ENCODE assay signal across 19 cellular contexts in genomic region chr6:56356431-56356830, GRCh38.
DNase-seq lines count a peak whose midpoint lies in the region; FAIRE-seq and TF ChIP-seq lines count a peak whose summit lies in the region.
"Had no signal": no experiment of that assay in that cellular context is flagged by ENCODE, and none has a peak within 500 bp of the region (broad histone marks: within the 10 kb centered on the region; RNA-seq: fewer than 3 reads in every experiment).

No MANE protein-coding gene starts in this region.

- H3K4me3 ChIP-seq in breast epithelium (no peak overlapping the region), foreskin fibroblast (ENCODE audit: low read depth in 1 of 2, low read length in 2 of 2) (no peak overlapping the region), hepatocyte (no peak overlapping the region)
- H3K4me3 ChIP-seq: testis had no signal

- H3K4me3 Mint-ChIP-seq in MCF 10A (ENCODE audit: unreplicated experiment) = no peak overlapping the region
- H3K4me3 Mint-ChIP-seq: activated CD4-positive, alpha-beta T cell treated with anti-CD3 and anti-CD28 coated beads for 36 hours; activated naive CD4-positive, alpha-beta T cell treated with anti-CD3 and anti-CD28 coated beads, Interleukin-2, amount 50 U/mL, for 24 hours; CD8-positive, alpha-beta memory T cell; naive B cell had no signal

- H3K36me3 ChIP-seq in breast epithelium = no peaks in the 10 kb centered on the region
- no peaks in the 10 kb centered on the region for H3K36me3 ChIP-seq in hepatocyte (replicated peaks; ENCODE audit: insufficient read depth, low read depth)

- H3K79me2 ChIP-seq in hepatocyte = no peaks in the 10 kb centered on the region

- no peaks in the 10 kb centered on the region for H3K27me3 ChIP-seq in breast epithelium
- no peaks in the 10 kb centered on the region for H3K27me3 ChIP-seq in hepatocyte
- H3K27me3 ChIP-seq: testis had no signal

- no peak for FAIRE-seq in urothelium cell line (lab: Jason Lieb, UNC)

- POLR2A ChIA-PET in MCF 10A (lab: Yijun Ruan, JAX) = interaction anchor here (1.1 to 1.4 kb wide), 2 partner anchors 14 to 97 kb away, joined by 3 to 4 read pairs; no protein-coding TSS in a partner anchor

- BruUV-seq in MCF 10A (replicated peaks; lab: Mats Ljungman, UMichigan) = no TSS peak

- no peaks in the 10 kb centered on the region for H3K27me3 Mint-ChIP-seq in MCF 10A (ENCODE audit: insufficient read depth, unreplicated experiment)
- H3K27me3 Mint-ChIP-seq: activated naive CD4-positive, alpha-beta T cell treated with anti-CD3 and anti-CD28 coated beads, Interleukin-2, amount 50 U/mL, for 24 hours; CD8-positive, alpha-beta memory T cell; naive B cell had no signal

- no peak overlapping the region for H2AFZ ChIP-seq in hepatocyte

- H3K4me1 ChIP-seq in breast epithelium (no peaks in the 10 kb centered on the region), hepatocyte (ENCODE audit: insufficient read depth) (no peaks in the 10 kb centered on the region)
- H3K4me1 ChIP-seq: testis had no signal

- intact Hi-C loops in MCF 10A (cut with micrococcal nuclease) (no loop called here), breast epithelium (cut with DNase I; ENCODE audit: low total_unique reads) (no loop called here)

- H3K27ac Mint-ChIP-seq in MCF 10A (ENCODE audit: low read depth, unreplicated experiment) = no peak overlapping the region
- H3K27ac Mint-ChIP-seq: activated CD4-positive, alpha-beta T cell treated with anti-CD3 and anti-CD28 coated beads for 36 hours; activated naive CD4-positive, alpha-beta T cell treated with anti-CD3 and anti-CD28 coated beads, Interleukin-2, amount 50 U/mL, for 24 hours; CD8-positive, alpha-beta memory T cell; naive B cell had no signal

- H3K36me3 Mint-ChIP-seq in MCF 10A (ENCODE audit: insufficient read depth, unreplicated experiment) = no peaks in the 10 kb centered on the region
- H3K36me3 Mint-ChIP-seq: activated naive CD4-positive, alpha-beta T cell treated with anti-CD3 and anti-CD28 coated beads, Interleukin-2, amount 50 U/mL, for 24 hours; CD8-positive, alpha-beta memory T cell; naive B cell had no signal

- H3K9me3 ChIP-seq in breast epithelium (peaks cover 0 to 3% of the 10 kb centered on the region in 2 donors), hepatocyte (ENCODE audit: low read depth) (no peaks in the 10 kb centered on the region)
- H3K9me3 ChIP-seq: testis had no signal

- no peak overlapping the region for H3K4me2 ChIP-seq in hepatocyte

- H3K4me1 Mint-ChIP-seq in MCF 10A (ENCODE audit: insufficient read depth, unreplicated experiment) = peaks cover 4% of the 10 kb centered on the region
- H3K4me1 Mint-ChIP-seq: activated CD4-positive, alpha-beta T cell treated with anti-CD3 and anti-CD28 coated beads for 36 hours; activated naive CD4-positive, alpha-beta T cell treated with anti-CD3 and anti-CD28 coated beads, Interleukin-2, amount 50 U/mL, for 24 hours; CD8-positive, alpha-beta memory T cell; naive B cell had no signal

- 46% methylated on average over 2 of the region's 2 CpGs for WGBS in hepatocyte (ENCODE audit: low lambda C conversion rate, missing lambda C conversion rate)

- no peak overlapping the region for H3K27ac ChIP-seq in breast epithelium
- H3K27ac ChIP-seq in hepatocyte = no peak overlapping the region
- H3K27ac ChIP-seq: testis had no signal

- no peak for TF ChIP-seq CTCF in MCF 10A (IDR thresholded peaks at IDR 0.05; ENCODE audit: unreplicated experiment)
- TF ChIP-seq CTCF in breast epithelium (IDR thresholded peaks at IDR 0.05) = no peak
- TF ChIP-seq CTCF in foreskin fibroblast (IDR thresholded peaks at IDR 0.05; ENCODE audit: low read depth, low read length) = no peak
- no peak for TF ChIP-seq CTCF in hepatocyte (IDR thresholded peaks at IDR 0.05; ENCODE audit: poor library complexity)

- TF ChIP-seq POLR2A in breast epithelium (IDR thresholded peaks at IDR 0.05) = no peak

- no peaks in the 10 kb centered on the region for H4K20me1 ChIP-seq in hepatocyte (ENCODE audit: insufficient read depth, poor library complexity, severe bottlenecking)

- peaks cover 16% of the 10 kb centered on the region for H3K9me3 Mint-ChIP-seq in MCF 10A (ENCODE audit: unreplicated experiment)
- H3K9me3 Mint-ChIP-seq: activated naive CD4-positive, alpha-beta T cell treated with anti-CD3 and anti-CD28 coated beads, Interleukin-2, amount 50 U/mL, for 24 hours had no signal

- peak; percentile 20 for DNase-seq in MCF 10A (ENCODE audit: unreplicated experiment)
- DNase-seq in breast epithelium (ENCODE audit: low spot score in 2 of 2) = no peak
- peak; percentile 41 for DNase-seq in astrocyte of the hippocampus (ENCODE audit: low read depth, low spot score)
- DNase-seq in foreskin fibroblast = peak; percentile 48 to 58
- peak; percentile 47 for DNase-seq in urothelium cell line (ENCODE audit: low spot score)
- no peak for DNase-seq in NCI-H774 (lab: John Stamatoyannopoulos, UW)
- no peak for DNase-seq in hepatocyte (ENCODE audit: low spot score)
- no peak for DNase-seq in SIG-M5 (lab: John Stamatoyannopoulos, UW)
- DNase-seq: 8988T; activated CD4-positive, alpha-beta T cell treated with anti-CD3 and anti-CD28 coated beads for 36 hours; activated T-cell treated with anti-CD3 and anti-CD28 coated beads for 4 hours; CD8-positive, alpha-beta memory T cell; cerebellar nuclear complex; GF-D8; naive B cell; NCI-H2029 treated with DMSO at 0.1 percent for 48 hours; right cardiac atrium; testis had no signal

- CTCF ChIA-PET in MCF 10A (lab: Yijun Ruan, JAX) = interaction anchor here (0.6 to 1.9 kb wide), 6 partner anchors 14 to 415 kb away, joined by 3 to 9 read pairs (median 3); no protein-coding TSS in a partner anchor

- H3K9me2 ChIP-seq in hepatocyte (replicated peaks; ENCODE audit: insufficient read depth) = no peaks in the 10 kb centered on the region

Comparison
In these comparisons a context has a peak if more than half of its experiments do, and no peak if none do; other contexts are left out.
1. DNase-seq: peak in MCF 10A (single experiment), astrocyte of the hippocampus (single experiment), foreskin fibroblast (2 of 2) and urothelium cell line (single experiment); none in breast epithelium (0 of 2), NCI-H774 (single experiment), hepatocyte (single experiment) and SIG-M5 (single experiment).